8 cellular contexts compared by ENCODE assay signal in the genomic region with DNA sequence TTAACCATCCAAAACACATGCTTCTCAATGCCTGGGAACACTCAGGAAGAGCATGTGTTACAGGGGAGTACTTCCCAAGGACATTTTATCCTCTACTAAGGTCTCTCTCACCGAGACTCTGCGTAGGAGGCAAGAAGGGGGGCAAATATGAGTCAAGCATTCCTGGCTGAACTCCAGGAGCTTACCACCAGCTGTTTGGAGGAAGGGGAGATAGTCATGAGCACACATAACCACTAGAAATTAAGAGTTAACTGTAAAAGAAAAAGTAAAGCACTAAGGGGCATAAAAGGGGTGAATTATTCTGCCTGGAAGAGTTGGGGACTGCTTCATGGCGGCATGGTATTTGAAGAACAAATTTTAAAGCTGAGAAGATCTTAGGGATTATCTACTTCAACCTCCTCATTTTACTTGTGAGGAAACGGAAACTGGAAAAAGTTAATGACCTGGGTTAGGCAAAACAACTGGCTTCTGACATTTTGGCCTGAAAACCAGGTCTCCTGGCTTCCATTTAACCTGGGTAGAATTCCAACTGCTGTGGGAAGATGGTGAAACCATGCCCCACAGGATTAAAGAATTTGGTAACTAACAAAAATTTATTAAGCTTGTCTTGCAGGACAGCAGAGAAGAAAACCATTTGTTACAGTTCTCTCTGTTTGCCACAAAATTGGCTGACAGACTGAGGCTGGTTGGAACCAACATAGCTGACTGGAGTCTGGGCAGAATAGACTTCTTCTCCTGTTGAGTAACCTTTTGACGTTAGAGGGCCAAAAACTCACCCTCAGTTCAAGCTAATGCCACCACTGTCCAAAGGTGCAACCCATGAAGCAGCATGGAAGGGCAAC.
A peak's percentile ranks its signal among the peaks of the same experiment; 100 is the strongest.
DNase-seq lines count a peak whose midpoint lies in the region; ATAC-seq and TF ChIP-seq lines count a peak whose summit lies in the region.

No MANE protein-coding gene starts in this region.

- peaks cover 0 to 35% (median 5%) of the 10 kb centered on the region in 3 donors for H3K4me1 ChIP-seq in esophagus squamous epithelium

- H3K27me3 Mint-ChIP-seq in nephron progenitor cell (ENCODE audit: low read depth, poor library complexity), result no peaks in the 10 kb centered on the region

- no peak for TF ChIP-seq CTCF in esophagus squamous epithelium (IDR thresholded peaks at IDR 0.05)
- no peak for TF ChIP-seq CTCF in nephron progenitor cell (IDR thresholded peaks at IDR 0.05)

- DNase-seq in DMS 273 treated with DMSO at 0.1 percent for 48 hours (lab: John Stamatoyannopoulos, UW), result peak; percentile 79
- DNase-seq in NCI-H69 (lab: John Stamatoyannopoulos, UW), result peak; percentile 92
- DNase-seq in esophagus squamous epithelium (lab: John Stamatoyannopoulos, UW), result no peak
- no peak for DNase-seq in nephron progenitor cell
- DNase-seq in NCI-H128 (lab: John Stamatoyannopoulos, UW; ENCODE audit: unreplicated experiment), result no peak
- DNase-seq in retina, result no peak

- H3K4me1 Mint-ChIP-seq in nephron progenitor cell, result peaks cover 39% of the 10 kb centered on the region

- no peak for ATAC-seq in GM18520 (IDR thresholded peaks at IDR 0.05; ENCODE audit: unreplicated experiment)
- no peak for ATAC-seq in HG02763 (IDR thresholded peaks at IDR 0.05; ENCODE audit: unreplicated experiment)

- no peak overlapping the region for H3K4me3 ChIP-seq in esophagus squamous epithelium

- peak overlapping the region; percentile 95 for H3K27ac Mint-ChIP-seq in nephron progenitor cell

- 55 to 56% methylated on average over 5 of the region's 5 CpGs for WGBS in esophagus squamous epithelium, 2 donors

- H3K36me3 ChIP-seq in esophagus squamous epithelium, result peaks cover 0 to 7% (median 4%) of the 10 kb centered on the region in 3 donors

- peaks cover 35% of the 10 kb centered on the region for H3K36me3 Mint-ChIP-seq in nephron progenitor cell (ENCODE audit: low read depth)

- H3K9me3 ChIP-seq in esophagus squamous epithelium, result no peaks in the 10 kb centered on the region

- TF ChIP-seq POLR2A in esophagus squamous epithelium (IDR thresholded peaks at IDR 0.05), result no peak

- peak overlapping the region; percentile 11 for H3K4me3 Mint-ChIP-seq in nephron progenitor cell

- H3K27me3 ChIP-seq in esophagus squamous epithelium, result no peaks in the 10 kb centered on the region

- H3K9me3 Mint-ChIP-seq in nephron progenitor cell, result peaks cover 4% of the 10 kb centered on the region

- H3K27ac ChIP-seq in esophagus squamous epithelium, result peak overlapping the region in 3 of 4 donors; percentile 30 to 58 (median 36)

- intact Hi-C loops in esophagus squamous epithelium (cut with DNase I), result no loop called here

Comparison
In these comparisons a context has a peak if more than half of its experiments do, and no peak if none do; other contexts are left out.
1. DNase-seq: peak in DMS 273 treated with DMSO at 0.1 percent for 48 hours (single experiment) and NCI-H69 (single experiment); none in esophagus squamous epithelium (single experiment), nephron progenitor cell (single experiment), NCI-H128 (single experiment) and retina (single experiment).